ENCODE assay signal across 17 cellular contexts in genomic region chr14:27050195-27050594, GRCh38.
DNase-seq lines count a peak whose midpoint lies in the region; TF ChIP-seq lines count a peak whose summit lies in the region.
"Had no signal": no experiment of that assay in that cellular context is flagged by ENCODE, and none has a peak within 500 bp of the region (broad histone marks: within the 10 kb centered on the region; RNA-seq: fewer than 3 reads in every experiment).

No MANE protein-coding gene starts in this region.

- no peaks in the 10 kb centered on the region for H4K20me1 ChIP-seq in KMS-11 (ENCODE audit: insufficient read depth)

- DNase-seq in NCI-H146 treated with DMSO at 0.1 percent for 48 hours (lab: John Stamatoyannopoulos, UW; ENCODE audit: unreplicated experiment) (peak; percentile 46), NCI-H748 treated with DMSO at 0.1 percent for 48 hours (lab: John Stamatoyannopoulos, UW) (peak; percentile 5), epithelial cell of proximal tubule (ENCODE audit: low read depth) (no peak), nephron progenitor cell (no peak), HEK293T (ENCODE audit: extremely low spot score) (no peak), nucleus accumbens (lab: John Stamatoyannopoulos, UW) (no peak), foreskin melanocyte (no peak)
- DNase-seq: Caco-2; CD4-positive, CD25-positive, alpha-beta regulatory T cell; DMS79; HCEC 1CT; NCI-H1436 treated with DMSO at 0.1 percent for 48 hours; NCI-H2171; NCI-H510A; PC-9 had no signal

- H3K4me3 Mint-ChIP-seq in nephron progenitor cell = no peak overlapping the region
- H3K4me3 Mint-ChIP-seq: CD4-positive, CD25-positive, alpha-beta regulatory T cell had no signal

- peaks cover 14% of the 10 kb centered on the region for H3K9me3 Mint-ChIP-seq in nephron progenitor cell

- H3K4me2 ChIP-seq in KMS-11 = peak overlapping the region; percentile 21; the same call in 1 of the 2 replicates
- H3K4me2 ChIP-seq: PC-9 had no signal

- H3K9ac ChIP-seq in KMS-11 = no peak overlapping the region

- H3K36me3 ChIP-seq in KMS-11 (ENCODE audit: insufficient read depth) = no peaks in the 10 kb centered on the region

- H3K27ac Mint-ChIP-seq in nephron progenitor cell = no peak overlapping the region
- H3K27ac Mint-ChIP-seq: CD4-positive, CD25-positive, alpha-beta regulatory T cell had no signal

- H3K36me3 Mint-ChIP-seq in nephron progenitor cell (ENCODE audit: low read depth) = no peaks in the 10 kb centered on the region
- H3K36me3 Mint-ChIP-seq: CD4-positive, CD25-positive, alpha-beta regulatory T cell had no signal

- TF ChIP-seq CTCF in KMS-11 (conservative IDR thresholded peaks at IDR 0.05; ENCODE audit: low read depth, low read length) (no peak), epithelial cell of proximal tubule (conservative IDR thresholded peaks at IDR 0.05; ENCODE audit: low read depth, low read length) (peak; percentile 39), nephron progenitor cell (IDR thresholded peaks at IDR 0.05) (no peak)

- H3K27me3 ChIP-seq in KMS-11 (ENCODE audit: insufficient read depth, low read depth) = no peaks in the 10 kb centered on the region

- no peak overlapping the region for H2AFZ ChIP-seq in KMS-11 (ENCODE audit: low read depth)
- H2AFZ ChIP-seq: PC-9 had no signal

- no peaks in the 10 kb centered on the region for H3K27me3 Mint-ChIP-seq in nephron progenitor cell (ENCODE audit: low read depth, poor library complexity)
- H3K27me3 Mint-ChIP-seq: CD4-positive, CD25-positive, alpha-beta regulatory T cell had no signal

- H3K4me1 Mint-ChIP-seq in nephron progenitor cell = peaks cover 19% of the 10 kb centered on the region
- H3K4me1 Mint-ChIP-seq: CD4-positive, CD25-positive, alpha-beta regulatory T cell had no signal

- H3K4me1 ChIP-seq in KMS-11 (ENCODE audit: low read depth, poor library complexity, severe bottlenecking) = peaks cover 3% of the 10 kb centered on the region

- no peaks in the 10 kb centered on the region for H3K79me2 ChIP-seq in KMS-11 (ENCODE audit: insufficient read depth, low read depth)

- POLR2A ChIA-PET in HEK293T (lab: Yijun Ruan, JAX) = no interaction called here

- no peak overlapping the region for H3K27ac ChIP-seq in KMS-11
- H3K27ac ChIP-seq: PC-9, SK-N-MC had no signal

- H3K4me3 ChIP-seq in KMS-11 (IDR thresholded peaks at IDR 0.05; ENCODE audit: insufficient read depth, low read depth, low read length) = no peak overlapping the region
- no peak overlapping the region for H3K4me3 ChIP-seq in epithelial cell of proximal tubule (ENCODE audit: low read depth, low read length)
- H3K4me3 ChIP-seq: PC-9, SK-N-MC had no signal

- CTCF ChIA-PET in HEK293T (lab: Yijun Ruan, JAX) = no interaction called here

TF ChIP-seq in HEK293T, 16 proteins besides CTCF, POLR2A, EP300 and RAD21:
- TF ChIP-seq SUZ12 (IDR thresholded peaks at IDR 0.05) = no peak
- no peak for TF ChIP-seq ELF4 (IDR thresholded peaks at IDR 0.05)
- TF ChIP-seq FOXM1 (IDR thresholded peaks at IDR 0.05; ENCODE audit: borderline replicate concordance) = no peak
- TF ChIP-seq CTBP1 (IDR thresholded peaks at IDR 0.05; ENCODE audit: borderline replicate concordance) = no peak
TF ChIP-seq in HEK293T: peak in this region for 0.

Comparison
In these comparisons a context has a peak if more than half of its experiments do, and no peak if none do; other contexts are left out.
1. DNase-seq: peak in NCI-H146 treated with DMSO at 0.1 percent for 48 hours (single experiment) and NCI-H748 treated with DMSO at 0.1 percent for 48 hours (single experiment); none in epithelial cell of proximal tubule (single experiment), nephron progenitor cell (single experiment), HEK293T (single experiment), nucleus accumbens (0 of 56) and foreskin melanocyte (single experiment).